Comparison of ENCODE assay signal across 8 cellular contexts in the genomic region with DNA sequence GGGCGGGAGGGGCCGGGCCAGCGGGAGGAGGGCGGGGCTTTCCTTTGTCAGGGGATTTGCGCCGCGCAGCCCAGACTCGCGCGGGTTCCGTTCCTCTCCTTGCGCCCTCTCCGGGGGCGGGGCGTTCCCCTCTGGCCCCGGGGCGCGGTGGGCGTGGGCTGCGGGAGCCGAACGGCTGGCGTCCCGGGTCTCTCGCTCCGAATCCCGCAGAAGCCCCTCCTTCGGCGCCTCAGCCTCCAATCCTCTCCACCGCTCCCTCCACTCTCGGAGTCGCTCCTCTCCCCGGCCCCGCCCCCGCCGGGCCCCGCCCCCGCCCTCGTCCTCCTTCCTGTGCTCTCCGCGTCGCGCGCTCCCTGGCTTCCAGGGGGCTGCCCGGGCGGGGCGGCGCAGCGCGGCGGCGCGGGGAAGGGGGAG.
DNase-seq lines count a peak whose midpoint lies in the region; ATAC-seq and TF ChIP-seq lines count a peak whose summit lies in the region.

No MANE protein-coding gene starts in this region.

- CTCF ChIA-PET in AG04450 (lab: Charles Lee) = interaction anchor here (3.8 kb wide), 1 partner anchor 10 kb away, joined by 61 read pairs; no protein-coding TSS in a partner anchor

- peak overlapping the region; percentile 78 for H3K27ac ChIP-seq in AG04450 (ENCODE audit: low read depth, low read length)

- peak; percentile 72 for ATAC-seq in GM19043 (IDR thresholded peaks at IDR 0.05; ENCODE audit: low read depth, unreplicated experiment)
- ATAC-seq in HG03354 (IDR thresholded peaks at IDR 0.05; ENCODE audit: poor library complexity, severe bottlenecking, unreplicated experiment) = peak; percentile 82

- POLR2A ChIA-PET in AG04450 (lab: Yijun Ruan, JAX) = interaction anchor here (1.6 kb wide), 1 partner anchor 10 kb away, joined by 9 read pairs; no protein-coding TSS in a partner anchor

- H3K27me3 ChIP-seq in AG04450 (ENCODE audit: control insufficient read depth, insufficient read depth, low read length) = no peaks in the 10 kb centered on the region

- H3K9me3 ChIP-seq in AG04450 (ENCODE audit: control insufficient read depth, insufficient read depth, low read length) = no peaks in the 10 kb centered on the region

- peak overlapping the region; percentile 72 for H3K4me3 ChIP-seq in AG04450 (ENCODE audit: low read depth, low read length)

- peak; percentile 87 for DNase-seq in AG04450 (ENCODE audit: low read depth, low spot score)
- peak; percentile 95 to 98 for DNase-seq in NCI-H446 (lab: John Stamatoyannopoulos, UW)
- peak; percentile 70 to 79 for DNase-seq in activated CD4-positive, alpha-beta T cell treated with anti-CD3 and anti-CD28 coated beads for 24 hours (ENCODE audit: low read depth in 2 of 2)
- DNase-seq in cerebellar nuclear complex (lab: John Stamatoyannopoulos, UW) = peak; percentile 49 to 74
- peak; percentile 89 for DNase-seq in kidney glomerular epithelial cell (lab: John Stamatoyannopoulos, UW)
- peak; percentile 63 to 69 for DNase-seq in stimulated activated CD4-positive, alpha-beta T cell treated with anti-CD3 and anti-CD28 coated beads, Interleukin-15, amount 100 ng/mL, for 48 hours (ENCODE audit: low read depth in 2 of 2)

- no peak for TF ChIP-seq CTCF in AG04450 (IDR thresholded peaks at IDR 0.05; ENCODE audit: low read depth, low read length)

Comparison
In these comparisons a context has a peak if more than half of its experiments do, and no peak if none do; other contexts are left out.
1. Peak in every context shown above with its lines: DNase-seq, ATAC-seq, H3K4me3 ChIP-seq and H3K27ac ChIP-seq.